Comparison of ENCODE assay signal across 20 cellular contexts in the genomic region with DNA sequence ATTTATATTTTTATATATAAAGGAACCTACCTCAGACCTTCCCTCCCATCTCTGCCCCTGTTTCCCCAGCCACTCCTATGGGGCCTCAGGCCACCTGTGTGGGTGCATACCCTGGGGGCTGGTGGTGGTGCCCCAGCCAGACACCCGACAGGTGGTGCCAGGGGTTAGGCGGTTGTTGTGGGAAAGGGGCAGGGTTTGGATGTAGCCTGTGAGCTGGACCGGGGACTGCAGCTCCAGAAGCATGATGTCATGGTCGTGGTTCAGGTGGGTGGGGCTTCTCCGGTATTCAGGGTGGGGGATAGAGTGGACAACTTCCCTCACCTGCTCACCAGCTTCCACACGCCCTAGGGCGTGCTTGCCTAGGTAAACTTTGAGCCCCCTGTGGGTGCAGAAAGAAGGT. TPM values are rescaled to one million over a fixed set of nuclear protein-coding genes. Genes with fewer than 3 reads are reported as not detected.
A peak's percentile ranks its signal among the peaks of the same experiment; 100 is the strongest.
DNase-seq lines count a peak whose midpoint lies in the region; ATAC-seq, FAIRE-seq and TF ChIP-seq lines count a peak whose summit lies in the region.
"Had no signal": no experiment of that assay in that cellular context is flagged by ENCODE, and none has a peak within 500 bp of the region (broad histone marks: within the 10 kb centered on the region; RNA-seq: fewer than 3 reads in every experiment).

No MANE protein-coding gene starts in this region.

- POLR2A ChIA-PET in HepG2 (lab: Yijun Ruan, JAX): no interaction called here

- no peaks in the 10 kb centered on the region for H3K9me3 ChIP-seq in HepG2 (ENCODE audit: low read length)
- no peaks in the 10 kb centered on the region for H3K9me3 ChIP-seq in small intestine (ENCODE audit: control insufficient read depth, low read depth)
- H3K9me3 ChIP-seq in tibial nerve: no peaks in the 10 kb centered on the region
- no peaks in the 10 kb centered on the region for H3K9me3 ChIP-seq in hepatocyte (ENCODE audit: low read depth)
- H3K9me3 ChIP-seq: Caco-2 had no signal

- no peak for TF ChIP-seq RAD21 in HepG2 (CRISPR knock-in tag; IDR thresholded peaks at IDR 0.05)

- ATAC-seq in HepG2: no peak
- ATAC-seq: A549 had no signal

- H3K27ac ChIP-seq in HepG2 (ENCODE audit: extremely low read length, insufficient read depth, low read length) (no peak overlapping the region), small intestine (ENCODE audit: low read depth in 1 of 2, low read length in 1 of 2) (no peak overlapping the region), tibial nerve (no peak overlapping the region), hepatocyte (no peak overlapping the region)
- H3K27ac ChIP-seq: A549 had no signal

- H3K36me3 ChIP-seq in HepG2 (replicated peaks in 1 of 2; ENCODE audit: control insufficient read depth in 1 of 2, insufficient read depth in 2 of 2, low read length in 2 of 2): no peaks in the 10 kb centered on the region
- no peaks in the 10 kb centered on the region for H3K36me3 ChIP-seq in small intestine (ENCODE audit: control insufficient read depth in 2 of 2, insufficient read depth in 2 of 2, low read length in 2 of 2)
- H3K36me3 ChIP-seq in tibial nerve: no peaks in the 10 kb centered on the region
- H3K36me3 ChIP-seq in hepatocyte (replicated peaks; ENCODE audit: insufficient read depth, low read depth): no peaks in the 10 kb centered on the region

- H3K9me2 ChIP-seq in hepatocyte (replicated peaks; ENCODE audit: insufficient read depth): no peaks in the 10 kb centered on the region

- no peak overlapping the region for H3K4me3 ChIP-seq in HepG2 (replicated peaks in 1 of 3; ENCODE audit: insufficient read depth in 1 of 3, low read depth in 2 of 3, low read length in 3 of 3)
- no peak overlapping the region for H3K4me3 ChIP-seq in small intestine (ENCODE audit: low read depth in 1 of 2, low read length in 2 of 2)
- no peak overlapping the region for H3K4me3 ChIP-seq in tibial nerve
- no peak overlapping the region for H3K4me3 ChIP-seq in hepatocyte
- H3K4me3 ChIP-seq: A549 had no signal

- 10% methylated on average over 7 of the region's 7 CpGs for WGBS in HepG2 (ENCODE audit: low lambda C conversion rate)
- 55 to 70% (median 60%) methylated on average over 7 of the region's 7 CpGs for WGBS in small intestine, 3 donors
- 74 to 84% methylated on average over 6 to 7 of the region's 7 CpGs for WGBS in tibial nerve, 2 donors
- 73% methylated on average over 7 of the region's 7 CpGs for WGBS in hepatocyte (ENCODE audit: low lambda C conversion rate, missing lambda C conversion rate)

- no peak overlapping the region for H3K4me2 ChIP-seq in HepG2 (ENCODE audit: low read depth, low read length)
- no peak overlapping the region for H3K4me2 ChIP-seq in hepatocyte
- H3K4me2 ChIP-seq: A549 had no signal

- in situ Hi-C loops in HepG2 (cut with HindIII; ENCODE audit: extremely low pct_ligation_motif_present, low pct_unique_long_range_greater_than_20kb): no loop called here

- BruUV-seq in HepG2 (replicated peaks; lab: Mats Ljungman, UMichigan): no TSS peak

- H2AFZ ChIP-seq in HepG2 (ENCODE audit: low read length): no peak overlapping the region
- H2AFZ ChIP-seq in hepatocyte: no peak overlapping the region

- H4K20me1 ChIP-seq in HepG2 (ENCODE audit: insufficient read depth, low read length) (no peaks in the 10 kb centered on the region), hepatocyte (ENCODE audit: insufficient read depth, poor library complexity, severe bottlenecking) (no peaks in the 10 kb centered on the region)

- DNase-seq in COLO668 (lab: John Stamatoyannopoulos, UW; ENCODE audit: unreplicated experiment): peak; percentile 16
- DNase-seq in SW480 (ENCODE audit: low spot score): peak; percentile 44
- no peak for DNase-seq in HepG2 (ENCODE audit: low spot score)
- DNase-seq in small intestine: no peak
- no peak for DNase-seq in tibial nerve (ENCODE audit: low spot score in 2 of 2)
- DNase-seq in hepatocyte (ENCODE audit: low spot score): no peak
- no peak for DNase-seq in activated T-cell treated with anti-CD3 and anti-CD28 coated beads for 4 hours
- DNase-seq: 8988T; ACHN; C1 segment of cervical spinal cord; Caco-2; CD4-positive, alpha-beta memory T cell; DMS153; DND-41; GOT3; HCEC 1CT had no signal

- intact Hi-C loops in HepG2 (cut with micrococcal nuclease; ENCODE audit: unreplicated experiment): no loop called here

- H3K27me3 ChIP-seq in HepG2 (ENCODE audit: control insufficient read depth in 1 of 2, insufficient read depth in 2 of 2, low read length in 2 of 2): no peaks in the 10 kb centered on the region; a peak in 1 of 5 replicates
- peaks cover 2 to 6% of the 10 kb centered on the region in 2 donors for H3K27me3 ChIP-seq in small intestine (ENCODE audit: control insufficient read depth in 2 of 2, insufficient read depth in 2 of 2, low read length in 2 of 2)
- peaks cover 0 to 11% of the 10 kb centered on the region in 2 donors for H3K27me3 ChIP-seq in tibial nerve
- H3K27me3 ChIP-seq in hepatocyte: no peaks in the 10 kb centered on the region

- H3K9ac ChIP-seq in HepG2 (ENCODE audit: insufficient read depth, low read depth, low read length): no peak overlapping the region

- no peak for TF ChIP-seq EP300 in HepG2 (IDR thresholded peaks at IDR 0.05; ENCODE audit: low read depth in 2 of 2, low read length in 2 of 2)
- TF ChIP-seq EP300 in HepG2 (CRISPR knock-in tag; IDR thresholded peaks at IDR 0.05; ENCODE audit: borderline replicate concordance): no peak
- TF ChIP-seq EP300 in tibial nerve (IDR thresholded peaks at IDR 0.05): no peak

- TF ChIP-seq POLR2A in HepG2 (IDR thresholded peaks at IDR 0.05; ENCODE audit: insufficient read depth in 1 of 2, low read depth in 2 of 2, low read length in 2 of 2) (no peak), tibial nerve (IDR thresholded peaks at IDR 0.05) (no peak)

- CTCF ChIA-PET in HepG2 (lab: Yijun Ruan, JAX; ENCODE audit: low intra/inter-chr PET ratio, low total read pairs): no interaction called here

- TF ChIP-seq CTCF in HepG2 (CRISPR knock-in tag; IDR thresholded peaks at IDR 0.05) (no peak), tibial nerve (IDR thresholded peaks at IDR 0.05) (no peak), hepatocyte (IDR thresholded peaks at IDR 0.05; ENCODE audit: poor library complexity) (no peak)

- H3K4me1 ChIP-seq in HepG2 (ENCODE audit: insufficient read depth, low read length): no peaks in the 10 kb centered on the region
- H3K4me1 ChIP-seq in small intestine (ENCODE audit: control insufficient read depth in 2 of 2, insufficient read depth in 1 of 2, low read depth in 1 of 2, low read length in 1 of 2): no peaks in the 10 kb centered on the region
- peaks cover 0 to 3% (median 0%) of the 10 kb centered on the region in 4 donors for H3K4me1 ChIP-seq in tibial nerve
- no peaks in the 10 kb centered on the region for H3K4me1 ChIP-seq in hepatocyte (ENCODE audit: insufficient read depth)
- H3K4me1 ChIP-seq: Caco-2 had no signal

- FAIRE-seq in HepG2 (lab: Jason Lieb, UNC) (no peak), small intestine (lab: Jason Lieb, UNC) (no peak)
- FAIRE-seq: A549, GM12892, H54 had no signal

- H3K79me2 ChIP-seq in HepG2 (ENCODE audit: insufficient read depth, low read length): no peaks in the 10 kb centered on the region
- no peaks in the 10 kb centered on the region for H3K79me2 ChIP-seq in hepatocyte

RNA-seq across cellular contexts. Expression of a gene that starts 5.2 kb away (rescaled TPM):
- total RNA-seq in HepG2 (2016; rRNA removed; fragmentation: Illumina TruSeq; extraction: Trizol): not detected in 2 replicates
- total RNA-seq in HepG2 (2016; cell fraction: cytosol; rRNA removed; fragmentation: Illumina TruSeq; extraction: Trizol; ENCODE audit: low read depth): not detected in 2 replicates
- not detected in 2 replicates for total RNA-seq in HepG2 (2016; cell fraction: insoluble cytoplasmic fraction; rRNA removed; fragmentation: Illumina TruSeq; extraction: Trizol)
- total RNA-seq in HepG2 (2016; cell fraction: membrane; rRNA removed; fragmentation: Illumina TruSeq; extraction: Trizol): not detected in 2 replicates
- total RNA-seq in HepG2 (2016; cell fraction: nucleus; rRNA removed; fragmentation: Illumina TruSeq; extraction: Trizol): not detected in 2 replicates
- 0.09 TPM in 1 of 2 replicates, not detected in the other for polyA plus RNA-seq in HepG2 (2011; rRNA removed)
- not detected in 2 replicates for polyA plus RNA-seq in HepG2 (2011; cell fraction: cytosol; rRNA removed)
- not detected in 2 replicates for polyA plus RNA-seq in HepG2 (2011; cell fraction: nucleus; rRNA removed)
- polyA plus RNA-seq in HepG2 (2012): not detected in 2 replicates
- polyA plus RNA-seq in HepG2 (2016; cell fraction: cytosol; fragmentation: Illumina TruSeq; extraction: Trizol; ENCODE audit: low read depth): not detected in 2 replicates
- polyA plus RNA-seq in HepG2 (2016; cell fraction: insoluble cytoplasmic fraction; fragmentation: Illumina TruSeq; extraction: Trizol; ENCODE audit: low read depth): not detected in 2 replicates
- polyA plus RNA-seq in HepG2 (2016; cell fraction: membrane; fragmentation: Illumina TruSeq; extraction: Trizol; ENCODE audit: low read depth): not detected in 2 replicates
- not detected in 2 replicates for polyA plus RNA-seq in HepG2 (2016; cell fraction: nucleus; fragmentation: Illumina TruSeq; extraction: Trizol; ENCODE audit: insufficient read depth, low read depth)
- not detected in 2 replicates for polyA minus RNA-seq in HepG2 (2011; rRNA and poly(A)+ RNA removed; ENCODE audit: low replicate concordance)
- polyA minus RNA-seq in HepG2 (2011; cell fraction: cytosol; rRNA and poly(A)+ RNA removed): not detected in 2 replicates
- polyA minus RNA-seq in HepG2 (2011; cell fraction: nucleus; rRNA and poly(A)+ RNA removed): not detected in 2 replicates
- polyA plus RNA-seq in small intestine: 1 to 10 TPM; 1.9 to 5.9 (median 3.1) TPM
- under 1 TPM in 1 of 4 donors, not detected in 3; 0.63 TPM for total RNA-seq in tibial nerve
- total RNA-seq in hepatocyte: 0.36 TPM in 1 of 2 replicates, not detected in the other
- polyA plus RNA-seq in hepatocyte: 0.52 and 1.0 TPM in 2 replicates
- total RNA-seq: Caco-2; CD4-positive, alpha-beta memory T cell had no signal
- polyA plus RNA-seq: A549; BJ; CD4-positive, alpha-beta memory T cell had no signal

RNA-seq across cellular contexts. Expression of a gene that starts 23.0 kb away (rescaled TPM):
- total RNA-seq in HepG2 (2016; rRNA removed; fragmentation: Illumina TruSeq; extraction: Trizol) (not detected in 2 replicates), tibial nerve (not detected), hepatocyte (0.13 TPM in 1 of 2 replicates, not detected in the other)
- total RNA-seq in HepG2 (2016; cell fraction: cytosol; rRNA removed; fragmentation: Illumina TruSeq; extraction: Trizol; ENCODE audit: low read depth): not detected in 2 replicates
- not detected in 2 replicates for total RNA-seq in HepG2 (2016; cell fraction: insoluble cytoplasmic fraction; rRNA removed; fragmentation: Illumina TruSeq; extraction: Trizol)
- not detected in 2 replicates for total RNA-seq in HepG2 (2016; cell fraction: membrane; rRNA removed; fragmentation: Illumina TruSeq; extraction: Trizol)
- total RNA-seq in HepG2 (2016; cell fraction: nucleus; rRNA removed; fragmentation: Illumina TruSeq; extraction: Trizol): not detected in 2 replicates
- polyA plus RNA-seq in HepG2 (2011; rRNA removed) (not detected in 2 replicates), small intestine (under 1 TPM in 1 of 3 donors, not detected in 2; 0.22 TPM), hepatocyte (not detected in 2 replicates)
- not detected in 2 replicates for polyA plus RNA-seq in HepG2 (2011; cell fraction: cytosol; rRNA removed)
- 0.16 and 0.53 TPM in 2 replicates for polyA plus RNA-seq in HepG2 (2011; cell fraction: nucleus; rRNA removed)
- not detected in 2 replicates for polyA plus RNA-seq in HepG2 (2012)
- polyA plus RNA-seq in HepG2 (2016; cell fraction: cytosol; fragmentation: Illumina TruSeq; extraction: Trizol; ENCODE audit: low read depth): not detected in 2 replicates
- not detected in 2 replicates for polyA plus RNA-seq in HepG2 (2016; cell fraction: insoluble cytoplasmic fraction; fragmentation: Illumina TruSeq; extraction: Trizol; ENCODE audit: low read depth)
- not detected in 2 replicates for polyA plus RNA-seq in HepG2 (2016; cell fraction: membrane; fragmentation: Illumina TruSeq; extraction: Trizol; ENCODE audit: low read depth)
- not detected in 2 replicates for polyA plus RNA-seq in HepG2 (2016; cell fraction: nucleus; fragmentation: Illumina TruSeq; extraction: Trizol; ENCODE audit: insufficient read depth, low read depth)
- polyA minus RNA-seq in HepG2 (2011; rRNA and poly(A)+ RNA removed; ENCODE audit: low replicate concordance): 0.40 TPM in 1 of 2 replicates, not detected in the other
- polyA minus RNA-seq in HepG2 (2011; cell fraction: cytosol; rRNA and poly(A)+ RNA removed): not detected in 2 replicates
- polyA minus RNA-seq in HepG2 (2011; cell fraction: nucleus; rRNA and poly(A)+ RNA removed): not detected in 2 replicates
- total RNA-seq: Caco-2 had no signal
- polyA plus RNA-seq: CD4-positive, alpha-beta memory T cell had no signal

RNA-seq across cellular contexts. Expression of a gene that starts 24.9 kb away (rescaled TPM):
- not detected in 2 replicates for total RNA-seq in HepG2 (2016; rRNA removed; fragmentation: Illumina TruSeq; extraction: Trizol)
- not detected in 2 replicates for total RNA-seq in HepG2 (2016; cell fraction: cytosol; rRNA removed; fragmentation: Illumina TruSeq; extraction: Trizol; ENCODE audit: low read depth)
- total RNA-seq in HepG2 (2016; cell fraction: insoluble cytoplasmic fraction; rRNA removed; fragmentation: Illumina TruSeq; extraction: Trizol): not detected in 2 replicates
- not detected in 2 replicates for total RNA-seq in HepG2 (2016; cell fraction: membrane; rRNA removed; fragmentation: Illumina TruSeq; extraction: Trizol)
- total RNA-seq in HepG2 (2016; cell fraction: nucleus; rRNA removed; fragmentation: Illumina TruSeq; extraction: Trizol): not detected in 2 replicates
- polyA plus RNA-seq in HepG2 (2011; rRNA removed): not detected in 2 replicates
- not detected in 2 replicates for polyA plus RNA-seq in HepG2 (2011; cell fraction: cytosol; rRNA removed)
- polyA plus RNA-seq in HepG2 (2011; cell fraction: nucleus; rRNA removed): not detected in 2 replicates
- not detected in 2 replicates for polyA plus RNA-seq in HepG2 (2012)
- polyA plus RNA-seq in HepG2 (2016; cell fraction: cytosol; fragmentation: Illumina TruSeq; extraction: Trizol; ENCODE audit: low read depth): not detected in 2 replicates
- not detected in 2 replicates for polyA plus RNA-seq in HepG2 (2016; cell fraction: insoluble cytoplasmic fraction; fragmentation: Illumina TruSeq; extraction: Trizol; ENCODE audit: low read depth)
- not detected in 2 replicates for polyA plus RNA-seq in HepG2 (2016; cell fraction: membrane; fragmentation: Illumina TruSeq; extraction: Trizol; ENCODE audit: low read depth)
- polyA plus RNA-seq in HepG2 (2016; cell fraction: nucleus; fragmentation: Illumina TruSeq; extraction: Trizol; ENCODE audit: insufficient read depth, low read depth): not detected in 2 replicates
- polyA minus RNA-seq in HepG2 (2011; rRNA and poly(A)+ RNA removed; ENCODE audit: low replicate concordance): not detected in 2 replicates
- not detected in 2 replicates for polyA minus RNA-seq in HepG2 (2011; cell fraction: cytosol; rRNA and poly(A)+ RNA removed)
- polyA minus RNA-seq in HepG2 (2011; cell fraction: nucleus; rRNA and poly(A)+ RNA removed): not detected in 2 replicates
- polyA plus RNA-seq in small intestine: 10 to 100 TPM in 1 of 3 donors, 1 to 10 TPM in 1, not detected in 1; 2.7 to 10.6 TPM
- total RNA-seq in tibial nerve: not detected
- 0.80 TPM in 1 of 2 replicates, not detected in the other for total RNA-seq in hepatocyte
- polyA plus RNA-seq in hepatocyte: 2.3 TPM in 1 of 2 replicates, not detected in the other
- total RNA-seq: Caco-2; CD4-positive, alpha-beta memory T cell had no signal
- polyA plus RNA-seq: A549; BJ; CD4-positive, alpha-beta memory T cell had no signal

RNA-seq across cellular contexts. Expression of a gene that starts 33.3 kb away (rescaled TPM):
- total RNA-seq in HepG2 (2016; rRNA removed; fragmentation: Illumina TruSeq; extraction: Trizol) (not detected in 2 replicates), tibial nerve (1 to 10 TPM in 1 of 4 donors, not detected in 3; 1.3 TPM), hepatocyte (1.4 TPM in 1 of 2 replicates, not detected in the other)
- not detected in 2 replicates for total RNA-seq in HepG2 (2016; cell fraction: cytosol; rRNA removed; fragmentation: Illumina TruSeq; extraction: Trizol; ENCODE audit: low read depth)
- total RNA-seq in HepG2 (2016; cell fraction: insoluble cytoplasmic fraction; rRNA removed; fragmentation: Illumina TruSeq; extraction: Trizol): not detected in 2 replicates
- not detected in 2 replicates for total RNA-seq in HepG2 (2016; cell fraction: membrane; rRNA removed; fragmentation: Illumina TruSeq; extraction: Trizol)
- not detected in 2 replicates for total RNA-seq in HepG2 (2016; cell fraction: nucleus; rRNA removed; fragmentation: Illumina TruSeq; extraction: Trizol)
- polyA plus RNA-seq in HepG2 (2011; rRNA removed) (not detected in 2 replicates), small intestine (1 to 10 TPM in 1 of 3 donors, under 1 TPM in 2; 0.67 to 1.4 (median 0.79) TPM), hepatocyte (2.2 and 2.6 TPM in 2 replicates)
- polyA plus RNA-seq in HepG2 (2011; cell fraction: cytosol; rRNA removed): not detected in 2 replicates
- not detected in 2 replicates for polyA plus RNA-seq in HepG2 (2011; cell fraction: nucleus; rRNA removed)
- polyA plus RNA-seq in HepG2 (2012): not detected in 2 replicates
- not detected in 2 replicates for polyA plus RNA-seq in HepG2 (2016; cell fraction: cytosol; fragmentation: Illumina TruSeq; extraction: Trizol; ENCODE audit: low read depth)
- polyA plus RNA-seq in HepG2 (2016; cell fraction: insoluble cytoplasmic fraction; fragmentation: Illumina TruSeq; extraction: Trizol; ENCODE audit: low read depth): not detected in 2 replicates
- not detected in 2 replicates for polyA plus RNA-seq in HepG2 (2016; cell fraction: membrane; fragmentation: Illumina TruSeq; extraction: Trizol; ENCODE audit: low read depth)
- polyA plus RNA-seq in HepG2 (2016; cell fraction: nucleus; fragmentation: Illumina TruSeq; extraction: Trizol; ENCODE audit: insufficient read depth, low read depth): not detected in 2 replicates
- not detected in 2 replicates for polyA minus RNA-seq in HepG2 (2011; rRNA and poly(A)+ RNA removed; ENCODE audit: low replicate concordance)
- not detected in 2 replicates for polyA minus RNA-seq in HepG2 (2011; cell fraction: cytosol; rRNA and poly(A)+ RNA removed)
- polyA minus RNA-seq in HepG2 (2011; cell fraction: nucleus; rRNA and poly(A)+ RNA removed): not detected in 2 replicates
- total RNA-seq: Caco-2; CD4-positive, alpha-beta memory T cell had no signal
- polyA plus RNA-seq: A549; BJ; CD4-positive, alpha-beta memory T cell had no signal

RNA-seq across cellular contexts. Expression of a gene that starts 40.2 kb away (rescaled TPM):
- total RNA-seq in HepG2 (2016; rRNA removed; fragmentation: Illumina TruSeq; extraction: Trizol): not detected in 2 replicates
- total RNA-seq in HepG2 (2016; cell fraction: cytosol; rRNA removed; fragmentation: Illumina TruSeq; extraction: Trizol; ENCODE audit: low read depth): not detected in 2 replicates
- total RNA-seq in HepG2 (2016; cell fraction: insoluble cytoplasmic fraction; rRNA removed; fragmentation: Illumina TruSeq; extraction: Trizol): not detected in 2 replicates
- total RNA-seq in HepG2 (2016; cell fraction: membrane; rRNA removed; fragmentation: Illumina TruSeq; extraction: Trizol): not detected in 2 replicates
- total RNA-seq in HepG2 (2016; cell fraction: nucleus; rRNA removed; fragmentation: Illumina TruSeq; extraction: Trizol): not detected in 2 replicates
- polyA plus RNA-seq in HepG2 (2011; rRNA removed): not detected in 2 replicates
- not detected in 2 replicates for polyA plus RNA-seq in HepG2 (2011; cell fraction: cytosol; rRNA removed)
- polyA plus RNA-seq in HepG2 (2011; cell fraction: nucleus; rRNA removed): not detected in 2 replicates
- polyA plus RNA-seq in HepG2 (2012): not detected in 2 replicates
- not detected in 2 replicates for polyA plus RNA-seq in HepG2 (2016; cell fraction: cytosol; fragmentation: Illumina TruSeq; extraction: Trizol; ENCODE audit: low read depth)
- polyA plus RNA-seq in HepG2 (2016; cell fraction: insoluble cytoplasmic fraction; fragmentation: Illumina TruSeq; extraction: Trizol; ENCODE audit: low read depth): not detected in 2 replicates
- not detected in 2 replicates for polyA plus RNA-seq in HepG2 (2016; cell fraction: membrane; fragmentation: Illumina TruSeq; extraction: Trizol; ENCODE audit: low read depth)
- polyA plus RNA-seq in HepG2 (2016; cell fraction: nucleus; fragmentation: Illumina TruSeq; extraction: Trizol; ENCODE audit: insufficient read depth, low read depth): not detected in 2 replicates
- not detected in 2 replicates for polyA minus RNA-seq in HepG2 (2011; rRNA and poly(A)+ RNA removed; ENCODE audit: low replicate concordance)
- polyA minus RNA-seq in HepG2 (2011; cell fraction: cytosol; rRNA and poly(A)+ RNA removed): not detected in 2 replicates
- not detected in 2 replicates for polyA minus RNA-seq in HepG2 (2011; cell fraction: nucleus; rRNA and poly(A)+ RNA removed)
- polyA plus RNA-seq in small intestine: 1 to 10 TPM in 1 of 3 donors, under 1 TPM in 1, not detected in 1; 0.81 to 1.7 TPM
- total RNA-seq in tibial nerve: 1 to 10 TPM in 2 of 4 donors, under 1 TPM in 1, not detected in 1; 0.22 to 3.1 (median 1.4) TPM
- total RNA-seq in hepatocyte: 0.10 and 1.8 TPM in 2 replicates
- polyA plus RNA-seq in hepatocyte: 1.3 and 3.4 TPM in 2 replicates
- total RNA-seq: Caco-2; CD4-positive, alpha-beta memory T cell had no signal
- polyA plus RNA-seq: BJ; CD4-positive, alpha-beta memory T cell had no signal

Comparison
In these comparisons a context has a peak if more than half of its experiments do, and no peak if none do; other contexts are left out.
1. DNase-seq: peak in COLO668 (single experiment) and SW480 (single experiment); none in HepG2 (single experiment), small intestine (single experiment), tibial nerve (0 of 2), hepatocyte (single experiment) and activated T-cell treated with anti-CD3 and anti-CD28 coated beads for 4 hours (single experiment).